19 cellular contexts compared by ENCODE assay signal in the genomic region with DNA sequence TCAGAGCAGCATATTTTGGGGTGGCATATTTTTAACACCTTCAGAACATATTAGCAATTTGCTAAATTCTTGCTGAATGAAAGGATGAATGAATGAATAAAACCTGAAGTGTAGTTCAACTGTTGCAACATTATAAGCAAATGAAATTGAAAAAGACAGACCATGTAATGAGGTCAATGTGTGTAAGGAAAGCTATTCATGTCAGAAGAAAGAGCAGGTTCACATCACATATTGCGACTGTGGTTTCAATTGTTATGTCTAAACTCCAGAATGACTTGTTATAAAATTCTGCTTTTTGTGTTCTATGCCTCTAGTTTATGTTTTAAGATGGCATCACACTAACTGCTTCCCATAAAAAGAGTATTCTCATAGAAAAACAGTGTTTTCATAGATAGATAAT.
"Had no signal": no experiment of that assay in that cellular context is flagged by ENCODE, and none has a peak within 500 bp of the region (broad histone marks: within the 10 kb centered on the region; RNA-seq: fewer than 3 reads in every experiment).

No MANE protein-coding gene starts in this region.

- DNase-seq: cortex of kidney; dorsolateral prefrontal cortex; effector CD8-positive, alpha-beta T cell; foreskin melanocyte; head of caudate nucleus; left colon; left ventricle myocardium superior; mesendoderm; naive B cell; occipital lobe; pancreas; right cardiac atrium; small intestine; stimulated activated CD4-positive, alpha-beta T cell treated with anti-CD3 and anti-CD28 coated beads, Interleukin-12 subunit alpha, Interleukin-12 subunit beta, amount 100 ng/mL, for 4 hours; stimulated activated naive CD4-positive, alpha-beta T cell treated with Interleukin-2 at 50 U/mL for 16 hours had no signal

- H3K36me3 Mint-ChIP-seq: naive B cell had no signal

- H3K9me3 Mint-ChIP-seq: nephron had no signal

- H3K4me3 Mint-ChIP-seq: naive B cell, nephron had no signal

- H3K27ac ChIP-seq: hepatocyte, pancreas had no signal

- ATAC-seq: left colon, left ventricle myocardium superior, pancreas, right cardiac atrium had no signal

- H3K4me3 ChIP-seq: dorsolateral prefrontal cortex, hepatocyte, lung, pancreas had no signal

- H3K4me1 Mint-ChIP-seq: naive B cell had no signal

- H3K27ac Mint-ChIP-seq: naive B cell, nephron, progenitor cell of endocrine pancreas had no signal
